Comparison of ENCODE assay signal across 8 cellular contexts in genomic region chr2:109128466-109129355, GRCh38.
DNase-seq lines count a peak whose midpoint lies in the region; ATAC-seq and TF ChIP-seq lines count a peak whose summit lies in the region.

Gene SH3RF3 (plus strand): TSS chr2:109129205.

- peak within 1 kb of the TSS; percentile 58 for H3K9ac ChIP-seq in DND-41 (ENCODE audit: low read depth, low read length)

- H3K4me2 ChIP-seq in DND-41 (ENCODE audit: insufficient read depth, low read length), result peak within 1 kb of the TSS; percentile 94

- no peaks in the 10 kb centered on the region for H3K9me3 ChIP-seq in DND-41 (ENCODE audit: insufficient read depth, low read length, severe bottlenecking)

- no peak for TF ChIP-seq CTCF in DND-41 (IDR thresholded peaks at IDR 0.05; ENCODE audit: borderline replicate concordance, extremely low read depth, low read length, poor library complexity, severe bottlenecking)
- TF ChIP-seq CTCF in HFF-Myc (IDR thresholded peaks at IDR 0.05; ENCODE audit: low read depth, low read length, missing control alignments), result no peak

- H2AFZ ChIP-seq in DND-41 (ENCODE audit: low read depth, low read length), result peak within 1 kb of the TSS; percentile 76

- no peaks in the 10 kb centered on the region for H3K79me2 ChIP-seq in DND-41 (ENCODE audit: insufficient read depth, low read length)

- H3K27ac ChIP-seq in DND-41 (ENCODE audit: low read length) (no peak within 1 kb of the TSS), cingulate gyrus (ENCODE audit: low read depth, low read length) (peak within 1 kb of the TSS; percentile 77), layer of hippocampus (ENCODE audit: low read depth, low read length) (peak within 1 kb of the TSS; percentile 68)

- DNase-seq in DND-41, result peak; percentile 43
- no peak for DNase-seq in HFF-Myc (ENCODE audit: extremely low read depth, low read depth)
- DNase-seq in T-helper 2 cell, result peak in 3 of 5 experiments; percentile 7 to 14 (median 10)
- DNase-seq in stimulated activated CD4-positive, alpha-beta T cell treated with anti-CD3 and anti-CD28 coated beads, Interleukin-4, amount 100 ng/mL, for 24 hours, result peak; percentile 12
- DNase-seq in DMS153 treated with DMSO at 0.1 percent for 48 hours (lab: John Stamatoyannopoulos, UW; ENCODE audit: unreplicated experiment), result no peak

- H3K36me3 ChIP-seq in DND-41 (ENCODE audit: insufficient read depth, low read length), result no peaks in the 10 kb centered on the region

- H3K4me1 ChIP-seq in DND-41 (ENCODE audit: insufficient read depth, low read length), result peaks cover 11% of the 10 kb centered on the region

- H3K27me3 ChIP-seq in DND-41 (ENCODE audit: insufficient read depth, low read length, poor library complexity), result peaks cover 44% of the 10 kb centered on the region
- H3K27me3 ChIP-seq in layer of hippocampus (ENCODE audit: control insufficient read depth, insufficient read depth, low read length), result peaks cover 4% of the 10 kb centered on the region

- H4K20me1 ChIP-seq in DND-41 (ENCODE audit: insufficient read depth, low read length), result no peaks in the 10 kb centered on the region; the same call in none of the 2 replicates

- peak within 1 kb of the TSS; percentile 23 to 65; a peak in 3 of 4 replicates for H3K4me3 ChIP-seq in DND-41 (ENCODE audit: low read depth in 1 of 2, low read length in 2 of 2)
- peak within 1 kb of the TSS; percentile 68 for H3K4me3 ChIP-seq in HFF-Myc (replicated peaks; ENCODE audit: low read depth, low read length)

- ATAC-seq in DND-41 (ENCODE audit: insufficient read depth, low read depth) (peak; percentile 55), GM21360 (IDR thresholded peaks at IDR 0.05; ENCODE audit: unreplicated experiment) (no peak)

Comparison
In these comparisons a context has a peak if more than half of its experiments do, and no peak if none do; other contexts are left out.
1. DNase-seq: peak in DND-41 (single experiment), T-helper 2 cell (3 of 5) and stimulated activated CD4-positive, alpha-beta T cell treated with anti-CD3 and anti-CD28 coated beads, Interleukin-4, amount 100 ng/mL, for 24 hours (single experiment); none in HFF-Myc (single experiment) and DMS153 treated with DMSO at 0.1 percent for 48 hours (single experiment).